ENCODE assay signal across 8 cellular contexts in genomic region chr18:657311-657997, GRCh38.
A peak's percentile ranks its signal among the peaks of the same experiment; 100 is the strongest.
DNase-seq lines count a peak whose midpoint lies in the region; ATAC-seq and TF ChIP-seq lines count a peak whose summit lies in the region.

TSS of gene TYMS (plus strand) at chr18:657653. CDS start at chr18:657743, 90 bp downstream.

- H3K27ac ChIP-seq in caudate nucleus (ENCODE audit: low read depth, low read length), result peak within 1 kb of the TSS; percentile 67

- peak within 1 kb of the TSS; percentile 80 for H3K4me3 ChIP-seq in AG09309 (ENCODE audit: control insufficient read depth, low read depth, low read length)

- DNase-seq in AG09309 (ENCODE audit: low read depth), result no peak
- peak; percentile 90 for DNase-seq in NCI-H146 treated with DMSO at 0.1 percent for 48 hours (lab: John Stamatoyannopoulos, UW; ENCODE audit: unreplicated experiment)
- DNase-seq in SW480 (ENCODE audit: low spot score), result peak; percentile 89
- peak in 16 of 61 donors; percentile 2 to 62 (median 42) for DNase-seq in caudate nucleus (lab: John Stamatoyannopoulos, UW)
- peak; percentile 36 for DNase-seq in kidney glomerular epithelial cell (lab: John Stamatoyannopoulos, UW)
- peak in 2 of 3 experiments; percentile 15 to 64 for DNase-seq in stimulated activated CD4-positive, alpha-beta T cell treated with anti-CD3 and anti-CD28 coated beads, TNF-alpha, amount 100 ng/mL, for 24 hours (ENCODE audit: low read depth in 3 of 3)

- ATAC-seq in GM18520 (IDR thresholded peaks at IDR 0.05; ENCODE audit: unreplicated experiment) (peak; percentile 18), HG02981 (IDR thresholded peaks at IDR 0.05; ENCODE audit: unreplicated experiment) (peak; percentile 40)

- TF ChIP-seq CTCF in AG09309 (IDR thresholded peaks at IDR 0.05; ENCODE audit: control insufficient read depth, insufficient read depth, low read depth, low read length, missing control alignments), result peak; percentile 16
